In the genomic region with DNA sequence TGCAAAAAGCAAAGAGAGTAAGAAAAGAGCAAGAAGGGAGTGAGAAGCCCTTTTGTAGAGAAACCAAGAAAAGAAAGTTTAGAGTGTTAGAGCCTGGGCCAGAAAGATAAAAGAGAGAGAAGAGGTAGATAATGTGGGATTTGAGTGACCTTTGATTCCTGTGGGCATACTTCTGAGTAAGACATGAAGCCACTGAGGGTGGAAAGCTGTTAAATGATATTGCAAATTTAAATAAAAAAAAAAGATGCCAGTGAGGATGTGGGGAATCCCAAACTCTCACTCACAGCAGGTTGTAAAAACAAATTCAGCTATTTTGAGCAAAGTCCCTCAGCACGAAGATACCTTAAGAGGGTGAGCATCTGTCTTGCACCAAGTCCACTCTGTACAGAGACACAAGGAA, we compare ENCODE assay signal across 1 cellular context.
TF ChIP-seq lines count a peak whose summit lies in the region.

No MANE protein-coding gene starts in this region.

TF ChIP-seq in K562, 482 proteins besides CTCF, POLR2A, EP300 and RAD21 (continued from another document and continues in another):
- TF ChIP-seq, protein P1, sequence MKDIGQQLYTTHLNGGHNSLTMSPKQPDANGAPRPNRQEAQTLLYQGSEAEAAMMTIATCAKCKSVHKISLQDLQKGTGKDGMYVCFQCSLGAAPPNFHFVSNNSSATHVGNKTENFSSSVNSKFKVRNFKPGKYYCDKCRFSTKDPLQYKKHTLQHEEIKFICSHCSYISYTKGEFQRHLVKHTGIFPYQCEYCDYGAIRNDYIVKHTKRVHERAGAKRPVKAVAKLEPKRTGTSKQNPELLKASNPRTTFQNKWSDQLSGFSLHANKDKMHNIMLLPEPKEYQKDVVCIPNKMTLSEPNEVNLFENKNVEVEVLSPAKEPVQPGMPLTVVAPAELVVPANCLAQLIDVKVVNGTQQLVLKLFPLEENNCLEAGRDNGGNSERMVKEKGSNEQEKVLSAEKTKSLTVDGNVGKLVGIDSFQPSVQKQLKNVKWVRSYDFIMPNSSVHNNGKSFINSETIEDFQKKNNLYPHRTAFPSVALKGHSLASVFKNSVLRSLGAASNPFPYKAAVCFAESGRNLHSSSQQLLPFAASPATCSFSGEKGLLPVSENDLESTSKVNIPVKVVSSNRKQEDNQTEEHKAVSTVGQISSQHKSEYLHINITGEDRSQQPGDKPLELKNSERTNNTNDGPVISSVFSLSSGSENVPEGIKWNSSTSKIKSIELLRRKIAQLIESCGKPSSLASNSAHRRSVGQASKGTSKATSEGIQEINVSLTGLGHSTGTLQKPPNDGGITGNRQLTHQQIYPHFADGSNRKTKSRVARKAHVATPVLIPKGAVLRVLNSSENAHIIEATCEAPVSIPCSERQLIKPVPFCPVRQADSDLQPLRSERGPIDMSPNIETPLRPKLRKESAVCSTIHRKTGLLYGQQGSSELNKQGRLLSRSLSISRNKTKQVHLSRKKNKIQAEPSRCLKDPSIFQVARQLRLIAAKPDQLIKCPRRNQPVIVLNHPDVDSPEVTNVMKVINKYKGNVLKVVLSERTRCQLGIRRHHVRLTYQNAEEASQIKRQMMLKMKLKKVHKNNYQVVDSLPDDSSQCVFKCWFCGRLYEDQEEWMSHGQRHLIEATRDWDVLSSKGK (CRISPR knock-in tag; IDR thresholded peaks at IDR 0.05), result no peak
- TF ChIP-seq, protein P2, sequence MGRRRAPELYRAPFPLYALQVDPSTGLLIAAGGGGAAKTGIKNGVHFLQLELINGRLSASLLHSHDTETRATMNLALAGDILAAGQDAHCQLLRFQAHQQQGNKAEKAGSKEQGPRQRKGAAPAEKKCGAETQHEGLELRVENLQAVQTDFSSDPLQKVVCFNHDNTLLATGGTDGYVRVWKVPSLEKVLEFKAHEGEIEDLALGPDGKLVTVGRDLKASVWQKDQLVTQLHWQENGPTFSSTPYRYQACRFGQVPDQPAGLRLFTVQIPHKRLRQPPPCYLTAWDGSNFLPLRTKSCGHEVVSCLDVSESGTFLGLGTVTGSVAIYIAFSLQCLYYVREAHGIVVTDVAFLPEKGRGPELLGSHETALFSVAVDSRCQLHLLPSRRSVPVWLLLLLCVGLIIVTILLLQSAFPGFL (CRISPR knock-in tag; IDR thresholded peaks at IDR 0.05), result no peak
- TF ChIP-seq EHMT2 (IDR thresholded peaks at IDR 0.05), result no peak
- TF ChIP-seq TRIM24 (IDR thresholded peaks at IDR 0.05), result no peak
- TF ChIP-seq ETV1 (tag; conservative IDR thresholded peaks at IDR 0.05; ENCODE audit: low read depth), result no peak
- TF ChIP-seq, protein P3, sequence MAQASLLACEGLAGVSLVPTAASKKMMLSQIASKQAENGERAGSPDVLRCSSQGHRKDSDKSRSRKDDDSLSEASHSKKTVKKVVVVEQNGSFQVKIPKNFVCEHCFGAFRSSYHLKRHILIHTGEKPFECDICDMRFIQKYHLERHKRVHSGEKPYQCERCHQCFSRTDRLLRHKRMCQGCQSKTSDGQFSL (CRISPR knock-in tag; IDR thresholded peaks at IDR 0.05), result no peak
- TF ChIP-seq, protein P3 (tag; IDR thresholded peaks at IDR 0.05), result no peak
- TF ChIP-seq SETDB1 (IDR thresholded peaks at IDR 0.05; ENCODE audit: low read length), result no peak
- no peak for TF ChIP-seq PHTF2 (CRISPR knock-in tag; IDR thresholded peaks at IDR 0.05)
- no peak for TF ChIP-seq POU5F1 (IDR thresholded peaks at IDR 0.05; ENCODE audit: borderline replicate concordance, low read depth, low read length, partially characterized antibody)
- TF ChIP-seq SMARCA5 (IDR thresholded peaks at IDR 0.05), result no peak
- TF ChIP-seq RBM39 (optimal IDR thresholded peaks at IDR 0.05; ENCODE audit: low read depth, low read length), result no peak
- no peak for TF ChIP-seq HEY1 (CRISPR knock-in tag; IDR thresholded peaks at IDR 0.05; ENCODE audit: borderline replicate concordance)
- no peak for TF ChIP-seq ZBTB7A (IDR thresholded peaks at IDR 0.05; ENCODE audit: borderline replicate concordance, control insufficient read depth, low read depth, low read length)
- no peak for TF ChIP-seq IFI16 (CRISPR knock-in tag; IDR thresholded peaks at IDR 0.05)
- TF ChIP-seq, protein P4, sequence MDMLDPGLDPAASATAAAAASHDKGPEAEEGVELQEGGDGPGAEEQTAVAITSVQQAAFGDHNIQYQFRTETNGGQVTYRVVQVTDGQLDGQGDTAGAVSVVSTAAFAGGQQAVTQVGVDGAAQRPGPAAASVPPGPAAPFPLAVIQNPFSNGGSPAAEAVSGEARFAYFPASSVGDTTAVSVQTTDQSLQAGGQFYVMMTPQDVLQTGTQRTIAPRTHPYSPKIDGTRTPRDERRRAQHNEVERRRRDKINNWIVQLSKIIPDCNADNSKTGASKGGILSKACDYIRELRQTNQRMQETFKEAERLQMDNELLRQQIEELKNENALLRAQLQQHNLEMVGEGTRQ (CRISPR knock-in tag; IDR thresholded peaks at IDR 0.05), result no peak
- TF ChIP-seq KLF1 (tag; IDR thresholded peaks at IDR 0.05), result no peak
- TF ChIP-seq SMAD4 (CRISPR knock-in tag; conservative IDR thresholded peaks at IDR 0.05), result peak; percentile 19; the same call in 1 of the 2 replicates
- no peak for TF ChIP-seq RFX5 (IDR thresholded peaks at IDR 0.05; ENCODE audit: low read depth, low read length)
- no peak for TF ChIP-seq BHLHE40 (IDR thresholded peaks at IDR 0.05; ENCODE audit: low read length)
- TF ChIP-seq TOE1 (IDR thresholded peaks at IDR 0.05; ENCODE audit: borderline replicate concordance), result no peak
- TF ChIP-seq TOE1 (CRISPR knock-in tag; IDR thresholded peaks at IDR 0.05; ENCODE audit: borderline replicate concordance, low read depth), result no peak
- TF ChIP-seq FOS (IDR thresholded peaks at IDR 0.05; ENCODE audit: extremely low read depth, insufficient read length), result no peak
- no peak for TF ChIP-seq NRF1 (conservative IDR thresholded peaks at IDR 0.05 in 1 of 2, IDR thresholded peaks at IDR 0.05 in 1 of 2)
- TF ChIP-seq HCFC1 (IDR thresholded peaks at IDR 0.05; ENCODE audit: low read depth, low read length), result no peak
- TF ChIP-seq CHD1 (IDR thresholded peaks at IDR 0.05; ENCODE audit: low read length), result no peak
- TF ChIP-seq ZNF124 (CRISPR knock-in tag; IDR thresholded peaks at IDR 0.05), result no peak
- TF ChIP-seq, protein P5, sequence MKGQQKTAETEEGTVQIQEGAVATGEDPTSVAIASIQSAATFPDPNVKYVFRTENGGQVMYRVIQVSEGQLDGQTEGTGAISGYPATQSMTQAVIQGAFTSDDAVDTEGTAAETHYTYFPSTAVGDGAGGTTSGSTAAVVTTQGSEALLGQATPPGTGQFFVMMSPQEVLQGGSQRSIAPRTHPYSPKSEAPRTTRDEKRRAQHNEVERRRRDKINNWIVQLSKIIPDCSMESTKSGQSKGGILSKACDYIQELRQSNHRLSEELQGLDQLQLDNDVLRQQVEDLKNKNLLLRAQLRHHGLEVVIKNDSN (CRISPR knock-in tag; IDR thresholded peaks at IDR 0.05), result no peak
- TF ChIP-seq, protein P6, sequence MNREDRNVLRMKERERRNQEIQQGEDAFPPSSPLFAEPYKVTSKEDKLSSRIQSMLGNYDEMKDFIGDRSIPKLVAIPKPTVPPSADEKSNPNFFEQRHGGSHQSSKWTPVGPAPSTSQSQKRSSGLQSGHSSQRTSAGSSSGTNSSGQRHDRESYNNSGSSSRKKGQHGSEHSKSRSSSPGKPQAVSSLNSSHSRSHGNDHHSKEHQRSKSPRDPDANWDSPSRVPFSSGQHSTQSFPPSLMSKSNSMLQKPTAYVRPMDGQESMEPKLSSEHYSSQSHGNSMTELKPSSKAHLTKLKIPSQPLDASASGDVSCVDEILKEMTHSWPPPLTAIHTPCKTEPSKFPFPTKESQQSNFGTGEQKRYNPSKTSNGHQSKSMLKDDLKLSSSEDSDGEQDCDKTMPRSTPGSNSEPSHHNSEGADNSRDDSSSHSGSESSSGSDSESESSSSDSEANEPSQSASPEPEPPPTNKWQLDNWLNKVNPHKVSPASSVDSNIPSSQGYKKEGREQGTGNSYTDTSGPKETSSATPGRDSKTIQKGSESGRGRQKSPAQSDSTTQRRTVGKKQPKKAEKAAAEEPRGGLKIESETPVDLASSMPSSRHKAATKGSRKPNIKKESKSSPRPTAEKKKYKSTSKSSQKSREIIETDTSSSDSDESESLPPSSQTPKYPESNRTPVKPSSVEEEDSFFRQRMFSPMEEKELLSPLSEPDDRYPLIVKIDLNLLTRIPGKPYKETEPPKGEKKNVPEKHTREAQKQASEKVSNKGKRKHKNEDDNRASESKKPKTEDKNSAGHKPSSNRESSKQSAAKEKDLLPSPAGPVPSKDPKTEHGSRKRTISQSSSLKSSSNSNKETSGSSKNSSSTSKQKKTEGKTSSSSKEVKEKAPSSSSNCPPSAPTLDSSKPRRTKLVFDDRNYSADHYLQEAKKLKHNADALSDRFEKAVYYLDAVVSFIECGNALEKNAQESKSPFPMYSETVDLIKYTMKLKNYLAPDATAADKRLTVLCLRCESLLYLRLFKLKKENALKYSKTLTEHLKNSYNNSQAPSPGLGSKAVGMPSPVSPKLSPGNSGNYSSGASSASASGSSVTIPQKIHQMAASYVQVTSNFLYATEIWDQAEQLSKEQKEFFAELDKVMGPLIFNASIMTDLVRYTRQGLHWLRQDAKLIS (CRISPR knock-in tag; IDR thresholded peaks at IDR 0.05), result peak; percentile 62; the same call in 1 of the 2 replicates
- TF ChIP-seq LCOR (CRISPR knock-in tag; IDR thresholded peaks at IDR 0.05), result 0 out of 2 replicates have a peak, but pooled peaks have one; percentile 35
- peak; percentile 42; the same call in 1 of the 2 replicates for TF ChIP-seq ZNF586 (CRISPR knock-in tag; conservative IDR thresholded peaks at IDR 0.05)
- no peak for TF ChIP-seq DNMT1 (IDR thresholded peaks at IDR 0.05)
- no peak for TF ChIP-seq SRSF7 (optimal IDR thresholded peaks at IDR 0.05; ENCODE audit: low read depth, low read length)
- TF ChIP-seq EZH2 (IDR thresholded peaks at IDR 0.05; ENCODE audit: borderline replicate concordance, low read depth, low read length), result no peak
- TF ChIP-seq, protein P7, sequence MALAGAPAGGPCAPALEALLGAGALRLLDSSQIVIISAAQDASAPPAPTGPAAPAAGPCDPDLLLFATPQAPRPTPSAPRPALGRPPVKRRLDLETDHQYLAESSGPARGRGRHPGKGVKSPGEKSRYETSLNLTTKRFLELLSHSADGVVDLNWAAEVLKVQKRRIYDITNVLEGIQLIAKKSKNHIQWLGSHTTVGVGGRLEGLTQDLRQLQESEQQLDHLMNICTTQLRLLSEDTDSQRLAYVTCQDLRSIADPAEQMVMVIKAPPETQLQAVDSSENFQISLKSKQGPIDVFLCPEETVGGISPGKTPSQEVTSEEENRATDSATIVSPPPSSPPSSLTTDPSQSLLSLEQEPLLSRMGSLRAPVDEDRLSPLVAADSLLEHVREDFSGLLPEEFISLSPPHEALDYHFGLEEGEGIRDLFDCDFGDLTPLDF (CRISPR knock-in tag; IDR thresholded peaks at IDR 0.05), result 0 out of 2 replicates have a peak, but pooled peaks have one; percentile 58
- TF ChIP-seq, protein P8, sequence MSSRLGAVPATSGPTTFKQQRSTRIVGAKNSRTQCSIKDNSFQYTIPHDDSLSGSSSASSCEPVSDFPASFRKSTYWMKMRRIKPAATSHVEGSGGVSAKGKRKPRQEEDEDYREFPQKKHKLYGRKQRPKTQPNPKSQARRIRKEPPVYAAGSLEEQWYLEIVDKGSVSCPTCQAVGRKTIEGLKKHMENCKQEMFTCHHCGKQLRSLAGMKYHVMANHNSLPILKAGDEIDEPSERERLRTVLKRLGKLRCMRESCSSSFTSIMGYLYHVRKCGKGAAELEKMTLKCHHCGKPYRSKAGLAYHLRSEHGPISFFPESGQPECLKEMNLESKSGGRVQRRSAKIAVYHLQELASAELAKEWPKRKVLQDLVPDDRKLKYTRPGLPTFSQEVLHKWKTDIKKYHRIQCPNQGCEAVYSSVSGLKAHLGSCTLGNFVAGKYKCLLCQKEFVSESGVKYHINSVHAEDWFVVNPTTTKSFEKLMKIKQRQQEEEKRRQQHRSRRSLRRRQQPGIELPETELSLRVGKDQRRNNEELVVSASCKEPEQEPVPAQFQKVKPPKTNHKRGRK (tag; IDR thresholded peaks at IDR 0.05), result no peak
- no peak for TF ChIP-seq RBM22 (IDR thresholded peaks at IDR 0.05; ENCODE audit: low read depth, low read length, poor library complexity, severe bottlenecking)
- TF ChIP-seq ILK (tag; IDR thresholded peaks at IDR 0.05; ENCODE audit: borderline replicate concordance, low read depth), result no peak
- TF ChIP-seq ZFP30 (CRISPR knock-in tag; IDR thresholded peaks at IDR 0.05; ENCODE audit: borderline replicate concordance), result no peak
- TF ChIP-seq ARID1B (IDR thresholded peaks at IDR 0.05), result no peak
- no peak for TF ChIP-seq FOXJ2 (tag; IDR thresholded peaks at IDR 0.05)
